In the genomic region with DNA sequence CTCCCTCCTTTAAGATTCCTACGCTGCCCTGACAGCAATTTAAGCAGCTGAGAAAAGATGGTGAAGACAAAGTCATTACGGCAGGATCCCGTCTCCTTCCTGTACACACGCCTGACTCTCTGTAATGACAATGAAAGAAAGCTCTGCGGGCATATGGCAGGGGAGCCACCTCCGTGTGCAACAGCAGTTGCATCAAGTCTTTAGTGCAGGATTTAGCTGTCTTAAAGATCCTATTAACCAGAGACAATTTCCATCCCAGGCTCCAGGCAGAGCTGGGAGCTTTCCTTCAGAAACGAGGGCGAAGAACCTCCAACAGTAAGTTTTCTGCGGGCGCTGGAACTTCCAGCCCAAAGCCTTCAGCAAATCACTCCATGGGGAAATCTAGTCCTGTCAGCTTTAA, we compare ENCODE assay signal across 13 cellular contexts.
DNase-seq lines count a peak whose midpoint lies in the region; ATAC-seq and TF ChIP-seq lines count a peak whose summit lies in the region.
"Had no signal": no experiment of that assay in that cellular context is flagged by ENCODE, and none has a peak within 500 bp of the region (broad histone marks: within the 10 kb centered on the region; RNA-seq: fewer than 3 reads in every experiment).

No MANE protein-coding gene starts in this region.

- DNase-seq in SJCRH30 (no peak), fibroblast of lung (ENCODE audit: low read depth in 2 of 2) (no peak), upper lobe of left lung (no peak)
- DNase-seq in central memory CD4-positive, alpha-beta T cell: no peak
- DNase-seq: activated CD4-positive, alpha-beta memory T cell treated with anti-CD3 and anti-CD28 coated beads for 36 hours; activated naive CD8-positive, alpha-beta T cell treated with anti-CD3 and anti-CD28 coated beads, Interleukin-2, amount 10 ng/mL, durations not matched to agents 7 days and 5 days; erythroblast; SW 1271 had no signal

- H2AFZ ChIP-seq in fibroblast of lung (ENCODE audit: low read length): no peak overlapping the region
- H2AFZ ChIP-seq in parathyroid adenoma: no peak overlapping the region

- WGBS in upper lobe of left lung, 2 donors: 80 to 81% methylated on average over 10 of the region's 10 CpGs

- H4K20me1 ChIP-seq in fibroblast of lung (ENCODE audit: control insufficient read depth, extremely low read depth, insufficient read depth, low read length): no peaks in the 10 kb centered on the region

- no peak for TF ChIP-seq CTCF in C4-2B (conservative IDR thresholded peaks at IDR 0.05)
- no peak for TF ChIP-seq CTCF in fibroblast of lung (conservative IDR thresholded peaks at IDR 0.05 in 1 of 2, IDR thresholded peaks at IDR 0.05 in 1 of 2; ENCODE audit: low read depth in 1 of 2, low read length in 2 of 2)
- TF ChIP-seq CTCF in parathyroid adenoma (IDR thresholded peaks at IDR 0.05): no peak
- no peak for TF ChIP-seq CTCF in upper lobe of left lung (IDR thresholded peaks at IDR 0.05)

- peak overlapping the region; percentile 7; the same call in 1 of the 2 replicates for H3K4me3 ChIP-seq in SJCRH30
- H3K4me3 ChIP-seq in fibroblast of lung (replicated peaks in 1 of 4; ENCODE audit: control extremely low read depth in 1 of 4, insufficient read depth in 1 of 4, low read depth in 3 of 4, low read length in 4 of 4): no peak overlapping the region
- H3K4me3 ChIP-seq in parathyroid adenoma (ENCODE audit: low read depth, low read length): peak overlapping the region; percentile 35
- no peak overlapping the region for H3K4me3 ChIP-seq in upper lobe of left lung
- H3K4me3 ChIP-seq: BLaER1 had no signal

- TF ChIP-seq EP300 in upper lobe of left lung (IDR thresholded peaks at IDR 0.05): no peak

- H3K27me3 ChIP-seq in SJCRH30 (no peaks in the 10 kb centered on the region), fibroblast of lung (ENCODE audit: control insufficient read depth, insufficient read depth, low read length) (no peaks in the 10 kb centered on the region), parathyroid adenoma (ENCODE audit: control insufficient read depth, insufficient read depth, low read length) (no peaks in the 10 kb centered on the region), upper lobe of left lung (no peaks in the 10 kb centered on the region)
- H3K27me3 ChIP-seq: BLaER1 had no signal

- H3K9ac ChIP-seq in fibroblast of lung (ENCODE audit: insufficient read depth, low read length) (no peak overlapping the region), parathyroid adenoma (no peak overlapping the region)
- H3K9ac ChIP-seq: BLaER1 had no signal

- no peak for TF ChIP-seq POLR2A in upper lobe of left lung (IDR thresholded peaks at IDR 0.05)

- H3K4me2 ChIP-seq in fibroblast of lung (ENCODE audit: extremely low read depth, insufficient read depth, low read length) (peak overlapping the region; percentile 30), parathyroid adenoma (ENCODE audit: low read length) (peak overlapping the region; percentile 72)
- H3K4me2 ChIP-seq: BLaER1 had no signal

- ATAC-seq in GM18519 (IDR thresholded peaks at IDR 0.05; ENCODE audit: low FRiP score, unreplicated experiment): no peak
- ATAC-seq in upper lobe of left lung (ENCODE audit: low FRiP score in 2 of 2): no peak
- ATAC-seq in HG03097 (IDR thresholded peaks at IDR 0.05; ENCODE audit: low FRiP score, unreplicated experiment): no peak

- H3K27ac ChIP-seq in C4-2B: peak overlapping the region; percentile 91
- H3K27ac ChIP-seq in SJCRH30: peak overlapping the region; percentile 33; the same call in 1 of the 2 replicates
- H3K27ac ChIP-seq in fibroblast of lung (ENCODE audit: insufficient read depth, low read length): peak overlapping the region; percentile 94
- H3K27ac ChIP-seq in parathyroid adenoma: peak overlapping the region; percentile 33
- H3K27ac ChIP-seq in upper lobe of left lung: peak overlapping the region in 2 of 4 donors; percentile 46 to 53

- H3K79me2 ChIP-seq in fibroblast of lung (ENCODE audit: control insufficient read depth, insufficient read depth, low read length) (peaks cover 65% of the 10 kb centered on the region), parathyroid adenoma (peaks cover 26% of the 10 kb centered on the region)

- H3K36me3 ChIP-seq in SJCRH30 (peaks cover 3% of the 10 kb centered on the region), fibroblast of lung (ENCODE audit: control insufficient read depth, insufficient read depth, low read length) (peaks cover 10% of the 10 kb centered on the region), parathyroid adenoma (ENCODE audit: control insufficient read depth, insufficient read depth, low read length) (no peaks in the 10 kb centered on the region), upper lobe of left lung (peaks cover 0 to 22% (median 11%) of the 10 kb centered on the region in 4 donors)

- H3K9me3 ChIP-seq in SJCRH30 (replicated peaks) (no peaks in the 10 kb centered on the region), fibroblast of lung (ENCODE audit: control insufficient read depth, insufficient read depth, low read depth, low read length) (no peaks in the 10 kb centered on the region), parathyroid adenoma (ENCODE audit: control insufficient read depth, low read length) (no peaks in the 10 kb centered on the region), upper lobe of left lung (no peaks in the 10 kb centered on the region)
- H3K9me3 ChIP-seq: BLaER1 had no signal

- peaks cover 23% of the 10 kb centered on the region for H3K4me1 ChIP-seq in SJCRH30
- H3K4me1 ChIP-seq in fibroblast of lung (ENCODE audit: control insufficient read depth, extremely low read depth, insufficient read depth, low read length): peaks cover 27% of the 10 kb centered on the region
- peaks cover 10% of the 10 kb centered on the region for H3K4me1 ChIP-seq in parathyroid adenoma
- peaks cover 16 to 47% (median 44%) of the 10 kb centered on the region in 4 donors for H3K4me1 ChIP-seq in upper lobe of left lung

Comparison
In these comparisons a context has a peak if more than half of its experiments do, and no peak if none do; other contexts are left out.
1. H3K4me3 ChIP-seq: peak in SJCRH30 (single experiment) and parathyroid adenoma (single experiment); none in fibroblast of lung (0 of 4) and upper lobe of left lung (0 of 4).